Comparison of ENCODE assay signal across 21 cellular contexts in genomic region chr5:147752033-147752432, GRCh38. TPM values are rescaled to one million over a fixed set of nuclear protein-coding genes. Genes with fewer than 3 reads are reported as not detected.
DNase-seq lines count a peak whose midpoint lies in the region; ATAC-seq and TF ChIP-seq lines count a peak whose summit lies in the region.
"Had no signal": no experiment of that assay in that cellular context is flagged by ENCODE, and none has a peak within 500 bp of the region (broad histone marks: within the 10 kb centered on the region; RNA-seq: fewer than 3 reads in every experiment).

No MANE protein-coding gene starts in this region.

- H3K27me3 ChIP-seq in rectal smooth muscle tissue (ENCODE audit: control insufficient read depth, insufficient read depth, low read length): no peaks in the 10 kb centered on the region
- H3K27me3 ChIP-seq: Peyer's patch, SJSA1 had no signal

- POLR2A ChIA-PET in HEK293T (lab: Yijun Ruan, JAX): no interaction called here

- no peaks in the 10 kb centered on the region for H3K36me3 ChIP-seq in rectal smooth muscle tissue (ENCODE audit: control insufficient read depth, insufficient read depth, low read length)
- H3K36me3 ChIP-seq: MG63, Peyer's patch, SJSA1 had no signal

- H3K4me1 ChIP-seq in rectal smooth muscle tissue (ENCODE audit: control insufficient read depth, insufficient read depth, low read length): peaks cover 6% of the 10 kb centered on the region
- H3K4me1 ChIP-seq: Peyer's patch, SJSA1 had no signal

- CTCF ChIA-PET in HEK293T (lab: Yijun Ruan, JAX): no interaction called here

- DNase-seq in M059J (ENCODE audit: low read depth): peak; percentile 53
- DNase-seq in NCI-H69 (lab: John Stamatoyannopoulos, UW): peak; percentile 96
- peak; percentile 68 for DNase-seq in islet precursor cell
- DNase-seq in HEK293T (ENCODE audit: extremely low spot score): no peak
- DNase-seq in NCI-H2029 treated with DMSO at 0.1 percent for 48 hours (lab: John Stamatoyannopoulos, UW): no peak
- DNase-seq: activated CD4-positive, alpha-beta T cell treated with anti-CD3 and anti-CD28 coated beads for 4 hours; activated naive CD4-positive, alpha-beta T cell treated with anti-CD3 and anti-CD28 coated beads, Interleukin-2, amount 50 U/mL, for 16 hours; activated T-cell treated with anti-CD3 and anti-CD28 coated beads, Interleukin-2, amount 50 U/mL, for 72 hours; central memory CD4-positive, alpha-beta T cell; EL; foreskin fibroblast; HCEC 1CT; immature natural killer cell; MG63; NCI-H1694; NCI-H226; Peyer's patch had no signal

- no peak overlapping the region for H3K4me3 ChIP-seq in rectal smooth muscle tissue (ENCODE audit: low read length)
- H3K4me3 ChIP-seq: MG63, Peyer's patch, SJSA1 had no signal

- H3K27ac ChIP-seq in rectal smooth muscle tissue (ENCODE audit: low read depth, low read length): peak overlapping the region; percentile 53
- H3K27ac ChIP-seq: epithelial cell of prostate, SJSA1 had no signal

- no peak for ATAC-seq in HG02852 (IDR thresholded peaks at IDR 0.05; ENCODE audit: unreplicated experiment)
- ATAC-seq: activated T-cell treated with anti-CD3 and anti-CD28 coated beads, Interleukin-2, amount 50 U/mL, for 72 hours had no signal

- no peak overlapping the region for H3K9ac ChIP-seq in rectal smooth muscle tissue (ENCODE audit: low read length)

TF ChIP-seq in HEK293T, 16 proteins besides CTCF, POLR2A, EP300 and RAD21:
- TF ChIP-seq FOXA1 (IDR thresholded peaks at IDR 0.05) (no peak), SUZ12 (IDR thresholded peaks at IDR 0.05) (no peak), FOXM1 (IDR thresholded peaks at IDR 0.05; ENCODE audit: borderline replicate concordance) (no peak), FOXK2 (IDR thresholded peaks at IDR 0.05) (no peak), LEF1 (IDR thresholded peaks at IDR 0.05; ENCODE audit: borderline replicate concordance) (no peak)

RNA-seq across cellular contexts. Expression of gene JAKMIP2, which starts 30.5 kb away (rescaled TPM):
- 1.1 and 2.3 TPM in 2 replicates for total RNA-seq in M059J (2014; rRNA removed; shearing (Covaris generic))

Comparison
In these comparisons a context has a peak if more than half of its experiments do, and no peak if none do; other contexts are left out.
1. DNase-seq: peak in M059J (single experiment), NCI-H69 (single experiment) and islet precursor cell (single experiment); none in HEK293T (single experiment) and NCI-H2029 treated with DMSO at 0.1 percent for 48 hours (single experiment).